ENCODE assay signal across 11 cellular contexts in genomic region chr3:45992820-45993219, GRCh38. TPM values are rescaled to one million over a fixed set of nuclear protein-coding genes. Genes with fewer than 3 reads are reported as not detected.
A peak's percentile ranks its signal among the peaks of the same experiment; 100 is the strongest.
DNase-seq lines count a peak whose midpoint lies in the region; ATAC-seq and TF ChIP-seq lines count a peak whose summit lies in the region.
"Had no signal": no experiment of that assay in that cellular context is flagged by ENCODE, and none has a peak within 500 bp of the region (broad histone marks: within the 10 kb centered on the region; RNA-seq: fewer than 3 reads in every experiment).

No MANE protein-coding gene starts in this region.

- H3K9me3 ChIP-seq in muscle layer of duodenum (ENCODE audit: control insufficient read depth in 1 of 2, low read length in 2 of 2), result no peaks in the 10 kb centered on the region

- H3K27ac Mint-ChIP-seq in activated T-helper 17 cell treated with anti-CD3 and anti-CD28 coated beads, Interleukin-2, amount 50 U/mL, for 72 hours, result peak overlapping the region; percentile 86

- peak overlapping the region; percentile 84 for H3K4me3 Mint-ChIP-seq in activated T-helper 17 cell treated with anti-CD3 and anti-CD28 coated beads, Interleukin-2, amount 50 U/mL, for 72 hours

- peak; percentile 85 for DNase-seq in BJ (ENCODE audit: low read depth)
- DNase-seq in HCEC 1CT, result peak; percentile 26
- no peak for DNase-seq in C1 segment of cervical spinal cord (lab: John Stamatoyannopoulos, UW)
- no peak for DNase-seq in posterior cingulate gyrus
- DNase-seq in SHP77 treated with DMSO at 0.1 percent for 48 hours (lab: John Stamatoyannopoulos, UW), result no peak
- DNase-seq: NCI-H226, retina had no signal

- H3K27me3 Mint-ChIP-seq in activated T-helper 17 cell treated with anti-CD3 and anti-CD28 coated beads, Interleukin-2, amount 50 U/mL, for 72 hours, result no peaks in the 10 kb centered on the region

- no peaks in the 10 kb centered on the region for H3K36me3 Mint-ChIP-seq in activated T-helper 17 cell treated with anti-CD3 and anti-CD28 coated beads, Interleukin-2, amount 50 U/mL, for 72 hours (ENCODE audit: low read depth)

- H3K27me3 ChIP-seq in BJ (ENCODE audit: control insufficient read depth, insufficient read depth, low read length) (no peaks in the 10 kb centered on the region), muscle layer of duodenum (ENCODE audit: low read depth, low read length) (no peaks in the 10 kb centered on the region)

- no peak for TF ChIP-seq CTCF in BJ (IDR thresholded peaks at IDR 0.05; ENCODE audit: insufficient read depth, low read depth, low read length)

- POLR2A ChIA-PET in BJ (lab: Charles Lee), result no interaction called here

- H3K27ac ChIP-seq in muscle layer of duodenum (ENCODE audit: low read length), result peak overlapping the region; percentile 26

- peaks cover 41% of the 10 kb centered on the region for H3K4me1 Mint-ChIP-seq in activated T-helper 17 cell treated with anti-CD3 and anti-CD28 coated beads, Interleukin-2, amount 50 U/mL, for 72 hours

- H3K36me3 ChIP-seq in BJ (ENCODE audit: control insufficient read depth, insufficient read depth, low read length), result peaks cover 2% of the 10 kb centered on the region; the same call in 1 of the 2 replicates
- H3K36me3 ChIP-seq in muscle layer of duodenum (ENCODE audit: control insufficient read depth in 1 of 2, insufficient read depth in 2 of 2, low read length in 2 of 2), result no peaks in the 10 kb centered on the region

- intact Hi-C loops in posterior cingulate gyrus (cut with DNase I), result no loop called here

- CTCF ChIA-PET in BJ (lab: Yijun Ruan, JAX), result interaction anchor here (1.0 to 1.2 kb wide), 2 partner anchors 29 to 54 kb away, joined by 3 read pairs; no protein-coding TSS in a partner anchor

- H3K4me3 ChIP-seq in BJ (ENCODE audit: low read depth, low read length), result no peak overlapping the region
- H3K4me3 ChIP-seq in muscle layer of duodenum (ENCODE audit: low read depth in 1 of 2, low read length in 2 of 2), result no peak overlapping the region

- peaks cover 17 to 62% of the 10 kb centered on the region in 2 donors for H3K4me1 ChIP-seq in muscle layer of duodenum (ENCODE audit: control insufficient read depth in 1 of 2, insufficient read depth in 2 of 2, low read length in 2 of 2)

- no peaks in the 10 kb centered on the region for H3K9me3 Mint-ChIP-seq in activated T-helper 17 cell treated with anti-CD3 and anti-CD28 coated beads, Interleukin-2, amount 50 U/mL, for 72 hours

- ATAC-seq in activated T-helper 17 cell treated with anti-CD3 and anti-CD28 coated beads, Interleukin-2, amount 50 U/mL, for 72 hours (replicated peaks), result peak; percentile 21
- no peak for ATAC-seq in GM21447 (IDR thresholded peaks at IDR 0.05; ENCODE audit: unreplicated experiment)

RNA-seq across cellular contexts. Expression of gene FYCO1, which starts 2.8 kb away (rescaled TPM):
- 13.0 and 14.2 TPM in 2 replicates for polyA plus RNA-seq in BJ (2011; rRNA removed)
- 19.8 and 27.2 TPM in 2 replicates for polyA minus RNA-seq in BJ (2011; rRNA and poly(A)+ RNA removed)
- total RNA-seq in activated T-helper 17 cell treated with anti-CD3 and anti-CD28 coated beads, Interleukin-2, amount 50 U/mL, for 72 hours, result 10 to 100 TPM; 15.5 to 26.2 TPM

RNA-seq across cellular contexts. Expression of gene XCR1, which starts 34.5 kb away (rescaled TPM):
- polyA plus RNA-seq in BJ (2011; rRNA removed), result not detected in 2 replicates
- not detected in 2 replicates for polyA minus RNA-seq in BJ (2011; rRNA and poly(A)+ RNA removed)
- total RNA-seq in activated T-helper 17 cell treated with anti-CD3 and anti-CD28 coated beads, Interleukin-2, amount 50 U/mL, for 72 hours, result under 1 TPM; 0.04 to 0.05 TPM
- total RNA-seq: epithelial cell of proximal tubule had no signal

RNA-seq across cellular contexts. Expression of gene CXCR6, which starts 49.6 kb away (rescaled TPM):
- not detected in 2 replicates for polyA plus RNA-seq in BJ (2011; rRNA removed)
- not detected in 2 replicates for polyA minus RNA-seq in BJ (2011; rRNA and poly(A)+ RNA removed)
- 10 to 100 TPM; 13.7 to 25.4 TPM for total RNA-seq in activated T-helper 17 cell treated with anti-CD3 and anti-CD28 coated beads, Interleukin-2, amount 50 U/mL, for 72 hours
- total RNA-seq: epithelial cell of proximal tubule had no signal

Comparison
In these comparisons a context has a peak if more than half of its experiments do, and no peak if none do; other contexts are left out.
1. DNase-seq: peak in BJ (single experiment) and HCEC 1CT (single experiment); none in C1 segment of cervical spinal cord (0 of 14), posterior cingulate gyrus (0 of 10) and SHP77 treated with DMSO at 0.1 percent for 48 hours (single experiment).